Comparison of ENCODE assay signal across 8 cellular contexts in the genomic region with DNA sequence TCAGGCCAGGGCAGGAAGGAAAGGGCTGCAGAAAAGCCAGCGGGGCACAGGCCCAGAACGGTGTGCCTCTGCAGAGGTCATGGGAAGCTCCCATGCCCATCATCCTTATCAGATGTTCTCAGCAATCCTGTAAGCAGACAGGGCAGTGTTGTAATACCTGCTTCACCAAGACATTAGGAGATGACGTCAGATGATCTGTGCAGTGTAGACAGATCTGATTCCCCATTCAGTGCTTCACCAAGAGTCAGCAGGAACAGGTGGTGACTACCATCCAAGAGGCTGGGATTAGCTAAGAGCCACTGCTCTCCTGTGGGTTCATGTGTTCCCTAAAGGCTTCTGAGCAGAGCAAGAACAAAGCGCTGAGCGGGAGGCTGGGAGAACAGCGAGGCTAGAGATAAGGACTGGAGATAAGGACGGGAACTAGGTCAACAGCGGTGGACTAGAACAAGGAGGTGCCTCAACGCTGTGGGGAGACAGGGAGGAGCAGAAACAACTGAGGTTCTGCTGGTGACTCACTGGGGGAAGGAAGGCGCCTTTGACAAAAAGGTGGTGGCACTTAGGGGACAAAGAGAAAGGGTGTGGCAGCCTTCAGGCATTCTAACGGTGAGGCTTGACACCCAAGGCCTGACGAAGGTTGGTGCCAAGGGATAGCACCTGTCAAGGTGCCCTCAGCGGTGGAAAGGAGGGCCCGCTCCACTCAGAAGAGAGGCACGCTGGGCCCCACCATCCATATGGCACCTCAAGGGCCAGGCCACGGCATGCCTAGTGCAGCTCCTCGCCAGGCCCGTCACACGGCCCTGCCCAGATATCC. TPM values are rescaled to one million over a fixed set of nuclear protein-coding genes. Genes with fewer than 3 reads are reported as not detected.
DNase-seq lines count a peak whose midpoint lies in the region; ATAC-seq and TF ChIP-seq lines count a peak whose summit lies in the region.

No MANE protein-coding gene starts in this region.

- TF ChIP-seq CTCF in choroid plexus epithelial cell (conservative IDR thresholded peaks at IDR 0.05; ENCODE audit: low read depth, low read length) = no peak
- no peak for TF ChIP-seq CTCF in type B pancreatic cell (conservative IDR thresholded peaks at IDR 0.05)

- no peaks in the 10 kb centered on the region for H3K9me3 Mint-ChIP-seq in natural killer cell treated with Interleukin-12 subunit alpha and Interleukin-12 subunit beta and Interleukin-15 and Interleukin-18, amount 100 ng/mL, for 72 hours
- H3K9me3 Mint-ChIP-seq in type B pancreatic cell = peaks cover 9% of the 10 kb centered on the region

- no peaks in the 10 kb centered on the region for H3K27me3 Mint-ChIP-seq in natural killer cell treated with Interleukin-12 subunit alpha and Interleukin-12 subunit beta and Interleukin-15 and Interleukin-18, amount 100 ng/mL, for 72 hours
- no peaks in the 10 kb centered on the region for H3K27me3 Mint-ChIP-seq in type B pancreatic cell

- H3K4me3 ChIP-seq in choroid plexus epithelial cell (ENCODE audit: low read depth, low read length) = no peak overlapping the region

- H3K27ac Mint-ChIP-seq in natural killer cell treated with Interleukin-12 subunit alpha and Interleukin-12 subunit beta and Interleukin-15 and Interleukin-18, amount 100 ng/mL, for 72 hours = peak overlapping the region; percentile 84 to 93
- H3K27ac Mint-ChIP-seq in type B pancreatic cell = peak overlapping the region; percentile 97

- H3K4me3 Mint-ChIP-seq in natural killer cell treated with Interleukin-12 subunit alpha and Interleukin-12 subunit beta and Interleukin-15 and Interleukin-18, amount 100 ng/mL, for 72 hours = peak overlapping the region; percentile 89
- peak overlapping the region; percentile 66 for H3K4me3 Mint-ChIP-seq in type B pancreatic cell

- peak; percentile 69 to 76 for ATAC-seq in activated CD4-positive, CD25-positive, alpha-beta regulatory T cell treated with anti-CD3 and anti-CD28 coated beads, Interleukin-2, amount 50 U/mL, for 24 hours
- peak; percentile 70 to 78 for ATAC-seq in natural killer cell treated with Interleukin-12 subunit alpha and Interleukin-12 subunit beta and Interleukin-15 and Interleukin-18, amount 100 ng/mL, for 72 hours
- no peak for ATAC-seq in GM21360 (IDR thresholded peaks at IDR 0.05; ENCODE audit: unreplicated experiment)

- peaks cover 80 to 85% of the 10 kb centered on the region in 2 donors for H3K4me1 Mint-ChIP-seq in natural killer cell treated with Interleukin-12 subunit alpha and Interleukin-12 subunit beta and Interleukin-15 and Interleukin-18, amount 100 ng/mL, for 72 hours (ENCODE audit: low read depth in 2 of 2)
- peaks cover 69% of the 10 kb centered on the region for H3K4me1 Mint-ChIP-seq in type B pancreatic cell (ENCODE audit: unreplicated experiment)

- DNase-seq in LHCN-M2 (ENCODE audit: low read depth) (peak; percentile 74), choroid plexus epithelial cell (ENCODE audit: low read depth) (peak; percentile 85), type B pancreatic cell (ENCODE audit: extremely low spot score, unreplicated experiment) (no peak), GM19240 (ENCODE audit: insufficient read length, low spot score) (no peak), GOT3 (lab: John Stamatoyannopoulos, UW) (no peak)
- no peak for DNase-seq in natural killer cell treated with Interleukin-12 subunit alpha and Interleukin-12 subunit beta and Interleukin-15 and Interleukin-18, amount 100 ng/mL, for 72 hours (ENCODE audit: low spot score)

- H3K36me3 Mint-ChIP-seq in natural killer cell treated with Interleukin-12 subunit alpha and Interleukin-12 subunit beta and Interleukin-15 and Interleukin-18, amount 100 ng/mL, for 72 hours = peaks cover 7% of the 10 kb centered on the region
- H3K36me3 Mint-ChIP-seq in type B pancreatic cell = peaks cover 32% of the 10 kb centered on the region

RNA-seq across cellular contexts. Expression of a gene that starts 28.4 kb away (rescaled TPM):
- total RNA-seq in LHCN-M2 (2014; rRNA removed) = 25.6 and 31.2 TPM in 2 replicates
- 28.4 TPM for polyA plus RNA-seq in LHCN-M2 (2012)
- 10 to 100 TPM; 58.0 to 89.8 TPM for total RNA-seq in natural killer cell treated with Interleukin-12 subunit alpha and Interleukin-12 subunit beta and Interleukin-15 and Interleukin-18, amount 100 ng/mL, for 72 hours
- total RNA-seq in type B pancreatic cell (ENCODE audit: low replicate concordance) = 46.7 and 49.7 TPM in 2 replicates

RNA-seq across cellular contexts. Expression of a gene that starts 31.3 kb away (rescaled TPM):
- total RNA-seq in LHCN-M2 (2014; rRNA removed) (2.1 and 2.2 TPM in 2 replicates), type B pancreatic cell (ENCODE audit: low replicate concordance) (115 and 241 TPM in 2 replicates)
- polyA plus RNA-seq in LHCN-M2 (2012) = 2.2 TPM
- total RNA-seq in natural killer cell treated with Interleukin-12 subunit alpha and Interleukin-12 subunit beta and Interleukin-15 and Interleukin-18, amount 100 ng/mL, for 72 hours = 100 to 1,000 TPM; 121 to 255 TPM

Comparison
In these comparisons a context has a peak if more than half of its experiments do, and no peak if none do; other contexts are left out.
1. DNase-seq: peak in LHCN-M2 (single experiment) and choroid plexus epithelial cell (single experiment); none in natural killer cell treated with Interleukin-12 subunit alpha and Interleukin-12 subunit beta and Interleukin-15 and Interleukin-18, amount 100 ng/mL, for 72 hours (single experiment), type B pancreatic cell (single experiment), GM19240 (single experiment) and GOT3 (single experiment).
2. RNA of a gene that starts 31.3 kb away (total RNA-seq): 121 to 255 TPM in natural killer cell treated with Interleukin-12 subunit alpha and Interleukin-12 subunit beta and Interleukin-15 and Interleukin-18, amount 100 ng/mL, for 72 hours and 115 to 241 TPM in type B pancreatic cell; 2.1 to 2.2 TPM in LHCN-M2; every median in the first group is over 10 times any median in the second.